8 cellular contexts compared by ENCODE assay signal in the genomic region with DNA sequence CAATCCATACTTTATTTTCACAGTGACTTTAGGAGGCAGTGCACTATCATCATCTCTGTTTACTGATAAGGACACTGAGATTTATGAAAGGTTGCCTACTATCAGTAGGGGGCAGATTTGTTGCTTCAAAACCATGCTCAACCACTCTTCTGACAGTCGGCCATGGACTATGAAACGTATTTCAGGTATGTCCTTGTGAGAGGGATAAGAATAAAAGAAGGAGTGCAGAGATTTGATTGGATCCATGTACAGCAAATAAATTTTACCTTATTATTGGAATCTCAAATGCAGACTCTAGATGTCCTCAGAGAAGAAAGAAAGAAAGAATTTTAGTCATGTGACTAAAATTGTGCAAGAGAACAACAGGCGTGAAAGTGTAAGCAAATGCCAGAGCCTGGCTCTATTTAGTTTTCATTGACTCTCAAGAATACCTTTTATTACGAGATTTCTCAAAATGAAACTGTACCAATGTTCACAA.
DNase-seq lines count a peak whose midpoint lies in the region; ATAC-seq and TF ChIP-seq lines count a peak whose summit lies in the region.

No MANE protein-coding gene starts in this region.

- H3K36me3 Mint-ChIP-seq in CD4-positive, CD25-positive, alpha-beta regulatory T cell, result no peaks in the 10 kb centered on the region

- TF ChIP-seq EP300 in stomach (IDR thresholded peaks at IDR 0.05), result no peak

- ATAC-seq in CD4-positive, CD25-positive, alpha-beta regulatory T cell (ENCODE audit: low read depth in 2 of 2), result no peak
- ATAC-seq in GM21515 (IDR thresholded peaks at IDR 0.05; ENCODE audit: unreplicated experiment) (peak; percentile 53), GM21723 (IDR thresholded peaks at IDR 0.05; ENCODE audit: unreplicated experiment) (no peak)

- DNase-seq in CD4-positive, CD25-positive, alpha-beta regulatory T cell, result peak in 1 of 3 donors; percentile 35
- DNase-seq in NOMO-1 (lab: John Stamatoyannopoulos, UW; ENCODE audit: unreplicated experiment in 2 of 2) (peak; percentile 22 to 57), foreskin melanocyte (peak; percentile 11), KG1 (lab: John Stamatoyannopoulos, UW) (no peak), stomach (no peak), COLO829 (ENCODE audit: low spot score) (no peak)

- H3K9me3 ChIP-seq in CD4-positive, CD25-positive, alpha-beta regulatory T cell (ENCODE audit: control insufficient read depth in 2 of 2, low read length in 2 of 2), result no peaks in the 10 kb centered on the region
- no peaks in the 10 kb centered on the region for H3K9me3 ChIP-seq in stomach

- peak in 1 of 7 experiments; percentile 16 for TF ChIP-seq CTCF in stomach (IDR thresholded peaks at IDR 0.05)

- peak overlapping the region in 1 of 3 donors; percentile 33 for H3K27ac Mint-ChIP-seq in CD4-positive, CD25-positive, alpha-beta regulatory T cell

- no peak overlapping the region for H3K4me3 Mint-ChIP-seq in CD4-positive, CD25-positive, alpha-beta regulatory T cell

- no peak for TF ChIP-seq POLR2A in stomach (IDR thresholded peaks at IDR 0.05)

- no peaks in the 10 kb centered on the region for H3K4me1 ChIP-seq in CD4-positive, CD25-positive, alpha-beta regulatory T cell (ENCODE audit: control insufficient read depth, insufficient read depth, low read length, poor library complexity, severe bottlenecking)
- H3K4me1 ChIP-seq in stomach, result peaks cover 0 to 7% (median 2%) of the 10 kb centered on the region in 4 donors

- H3K27me3 ChIP-seq in CD4-positive, CD25-positive, alpha-beta regulatory T cell (ENCODE audit: control insufficient read depth, insufficient read depth, low read length), result peaks cover 14% of the 10 kb centered on the region
- no peaks in the 10 kb centered on the region for H3K27me3 ChIP-seq in stomach

- H3K4me3 ChIP-seq in CD4-positive, CD25-positive, alpha-beta regulatory T cell (ENCODE audit: low read depth, low read length), result peak overlapping the region; percentile 29
- H3K4me3 ChIP-seq in stomach, result no peak overlapping the region

- no peak overlapping the region for H3K27ac ChIP-seq in CD4-positive, CD25-positive, alpha-beta regulatory T cell (ENCODE audit: insufficient read depth, low read length, poor library complexity, severe bottlenecking)
- H3K27ac ChIP-seq in stomach, result no peak overlapping the region

- intact Hi-C loops in stomach (cut with DNase I; ENCODE audit: low total_unique reads), result no loop called here

- peaks cover 0 to 7% (median 4%) of the 10 kb centered on the region in 4 donors for H3K4me1 Mint-ChIP-seq in CD4-positive, CD25-positive, alpha-beta regulatory T cell

- 16 to 34% (median 31%) methylated on average over 4 of the region's 4 CpGs for WGBS in stomach, 5 donors

- H3K36me3 ChIP-seq in CD4-positive, CD25-positive, alpha-beta regulatory T cell (ENCODE audit: control insufficient read depth, insufficient read depth, low read length), result no peaks in the 10 kb centered on the region
- H3K36me3 ChIP-seq in stomach, result no peaks in the 10 kb centered on the region

- peaks cover 54% of the 10 kb centered on the region for H3K27me3 Mint-ChIP-seq in CD4-positive, CD25-positive, alpha-beta regulatory T cell

- no peaks in the 10 kb centered on the region for H3K9me3 Mint-ChIP-seq in CD4-positive, CD25-positive, alpha-beta regulatory T cell

Comparison
In these comparisons a context has a peak if more than half of its experiments do, and no peak if none do; other contexts are left out.
1. DNase-seq: peak in NOMO-1 (2 of 2) and foreskin melanocyte (single experiment); none in KG1 (single experiment), stomach (single experiment) and COLO829 (single experiment).